Comparison of ENCODE assay signal across 18 cellular contexts in genomic region chr17:32019228-32019627, GRCh38.
"Had no signal": no experiment of that assay in that cellular context is flagged by ENCODE, and none has a peak within 500 bp of the region (broad histone marks: within the 10 kb centered on the region; RNA-seq: fewer than 3 reads in every experiment).

No MANE protein-coding gene starts in this region.

- H3K9ac ChIP-seq: parathyroid adenoma had no signal

- H3K4me1 ChIP-seq: prostate gland, right lobe of liver, uterus had no signal

- H2AFZ ChIP-seq: parathyroid adenoma had no signal

- DNase-seq: erythroblast; foreskin melanocyte; heart left ventricle; hippocampal formation; left colon; left ventricle myocardium superior; mesendoderm; naive thymus-derived CD4-positive, alpha-beta T cell; nephron progenitor cell; right lobe of liver; stimulated activated CD4-positive, alpha-beta T cell treated with anti-CD3 and anti-CD28 coated beads, Interleukin-4, amount 100 ng/mL, for 1 hour; stimulated activated CD8-positive, alpha-beta memory T cell treated with anti-CD3 and anti-CD28 coated beads, Interleukin-4, amount 100 ng/mL, for 48 hours; tibial artery; upper lobe of left lung; uterus had no signal

- H3K4me3 ChIP-seq: heart left ventricle, lung, prostate gland, right lobe of liver, tibial artery, upper lobe of left lung, uterus had no signal

- H3K27ac ChIP-seq: heart left ventricle, parathyroid adenoma, prostate gland, right lobe of liver, tibial artery, upper lobe of left lung, uterus had no signal

- H3K36me3 ChIP-seq: prostate gland, uterus had no signal

- H3K9me3 ChIP-seq: heart left ventricle, prostate gland, right lobe of liver, tibial artery, upper lobe of left lung, uterus had no signal

- H3K27me3 ChIP-seq: heart left ventricle, right lobe of liver, tibial artery, upper lobe of left lung, uterus had no signal

- H3K79me2 ChIP-seq: parathyroid adenoma had no signal
